In genomic region chr14:37203423-37203822, GRCh38 we compare ENCODE assay signal across 1 cellular context.
TF ChIP-seq lines count a peak whose summit lies in the region.

No MANE protein-coding gene starts in this region.

TF ChIP-seq in HEK293, 187 proteins besides CTCF, POLR2A, EP300 and RAD21 (continued from another document):
- TF ChIP-seq ATF2 (tag by site-specific recombination; IDR thresholded peaks at IDR 0.05; ENCODE audit: low read depth) (0 out of 2 replicates have a peak, but pooled peaks have one; percentile 14), TCF7L2 (IDR thresholded peaks at IDR 0.05; ENCODE audit: borderline replicate concordance, low read depth, low read length) (no peak), ZNF404 (tag by site-specific recombination; IDR thresholded peaks at IDR 0.05) (no peak), ZNF514 (tag by site-specific recombination; IDR thresholded peaks at IDR 0.05) (no peak)
TF ChIP-seq in HEK293: peak in this region for 1.
